Comparison of ENCODE assay signal across 1 cellular context in the genomic region with DNA sequence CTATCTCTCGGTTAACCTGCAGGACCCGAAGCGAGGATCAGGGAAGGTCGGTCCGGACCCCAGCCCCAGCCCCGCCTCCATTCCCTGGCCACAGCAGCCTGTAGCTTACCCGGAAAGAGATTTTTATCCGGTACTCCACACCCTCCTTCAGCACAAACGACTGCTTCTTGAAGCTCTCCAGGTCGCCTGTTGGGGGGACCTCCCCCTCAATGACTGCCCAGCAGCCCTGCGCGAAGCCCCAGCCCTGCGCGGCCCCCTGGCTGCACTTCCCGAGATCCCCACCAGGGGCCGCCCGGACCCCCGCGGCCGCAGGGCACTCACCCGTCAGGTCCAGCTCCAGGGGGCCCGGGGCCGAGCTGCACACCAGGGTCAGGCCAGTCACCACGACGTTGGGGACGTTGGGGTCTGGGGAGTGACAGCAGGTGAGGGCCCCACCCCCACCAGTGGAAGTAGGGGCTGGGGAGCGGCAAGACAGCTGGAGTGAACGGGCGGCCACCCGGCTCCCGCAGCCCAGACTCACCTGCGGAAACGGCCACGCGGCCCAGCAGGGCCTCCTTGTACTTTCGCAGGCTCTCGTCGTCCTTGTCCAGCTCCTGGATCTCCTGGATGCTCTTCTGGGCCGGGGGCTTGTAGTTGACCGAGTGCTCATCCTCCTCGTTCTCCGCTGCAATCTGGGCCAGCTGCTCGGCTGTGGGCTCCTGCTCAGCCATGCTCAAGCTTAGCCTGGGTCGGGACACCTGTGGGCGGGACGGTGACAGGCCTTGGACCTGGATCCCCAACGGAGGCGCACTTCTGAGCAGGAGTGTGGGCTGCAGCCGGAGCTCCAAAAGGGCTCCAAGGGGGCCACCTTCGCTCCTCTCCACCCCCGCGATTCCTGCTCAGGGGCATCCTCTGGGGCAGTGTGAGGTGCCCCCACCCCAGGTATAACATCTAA.
TF ChIP-seq lines count a peak whose summit lies in the region.

No MANE protein-coding gene starts in this region.

TF ChIP-seq in HepG2, 621 proteins besides CTCF, POLR2A, EP300 and RAD21 (continued from another document and continues in another):
- TF ChIP-seq, protein P1, sequence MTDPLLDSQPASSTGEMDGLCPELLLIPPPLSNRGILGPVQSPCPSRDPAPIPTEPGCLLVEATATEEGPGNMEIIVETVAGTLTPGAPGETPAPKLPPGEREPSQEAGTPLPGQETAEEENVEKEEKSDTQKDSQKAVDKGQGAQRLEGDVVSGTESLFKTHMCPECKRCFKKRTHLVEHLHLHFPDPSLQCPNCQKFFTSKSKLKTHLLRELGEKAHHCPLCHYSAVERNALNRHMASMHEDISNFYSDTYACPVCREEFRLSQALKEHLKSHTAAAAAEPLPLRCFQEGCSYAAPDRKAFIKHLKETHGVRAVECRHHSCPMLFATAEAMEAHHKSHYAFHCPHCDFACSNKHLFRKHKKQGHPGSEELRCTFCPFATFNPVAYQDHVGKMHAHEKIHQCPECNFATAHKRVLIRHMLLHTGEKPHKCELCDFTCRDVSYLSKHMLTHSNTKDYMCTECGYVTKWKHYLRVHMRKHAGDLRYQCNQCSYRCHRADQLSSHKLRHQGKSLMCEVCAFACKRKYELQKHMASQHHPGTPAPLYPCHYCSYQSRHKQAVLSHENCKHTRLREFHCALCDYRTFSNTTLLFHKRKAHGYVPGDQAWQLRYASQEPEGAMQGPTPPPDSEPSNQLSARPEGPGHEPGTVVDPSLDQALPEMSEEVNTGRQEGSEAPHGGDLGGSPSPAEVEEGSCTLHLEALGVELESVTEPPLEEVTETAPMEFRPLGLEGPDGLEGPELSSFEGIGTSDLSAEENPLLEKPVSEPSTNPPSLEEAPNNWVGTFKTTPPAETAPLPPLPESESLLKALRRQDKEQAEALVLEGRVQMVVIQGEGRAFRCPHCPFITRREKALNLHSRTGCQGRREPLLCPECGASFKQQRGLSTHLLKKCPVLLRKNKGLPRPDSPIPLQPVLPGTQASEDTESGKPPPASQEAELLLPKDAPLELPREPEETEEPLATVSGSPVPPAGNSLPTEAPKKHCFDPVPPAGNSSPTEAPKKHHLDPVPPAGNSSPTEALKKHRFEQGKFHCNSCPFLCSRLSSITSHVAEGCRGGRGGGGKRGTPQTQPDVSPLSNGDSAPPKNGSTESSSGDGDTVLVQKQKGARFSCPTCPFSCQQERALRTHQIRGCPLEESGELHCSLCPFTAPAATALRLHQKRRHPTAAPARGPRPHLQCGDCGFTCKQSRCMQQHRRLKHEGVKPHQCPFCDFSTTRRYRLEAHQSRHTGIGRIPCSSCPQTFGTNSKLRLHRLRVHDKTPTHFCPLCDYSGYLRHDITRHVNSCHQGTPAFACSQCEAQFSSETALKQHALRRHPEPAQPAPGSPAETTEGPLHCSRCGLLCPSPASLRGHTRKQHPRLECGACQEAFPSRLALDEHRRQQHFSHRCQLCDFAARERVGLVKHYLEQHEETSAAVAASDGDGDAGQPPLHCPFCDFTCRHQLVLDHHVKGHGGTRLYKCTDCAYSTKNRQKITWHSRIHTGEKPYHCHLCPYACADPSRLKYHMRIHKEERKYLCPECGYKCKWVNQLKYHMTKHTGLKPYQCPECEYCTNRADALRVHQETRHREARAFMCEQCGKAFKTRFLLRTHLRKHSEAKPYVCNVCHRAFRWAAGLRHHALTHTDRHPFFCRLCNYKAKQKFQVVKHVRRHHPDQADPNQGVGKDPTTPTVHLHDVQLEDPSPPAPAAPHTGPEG (CRISPR knock-in tag; IDR thresholded peaks at IDR 0.05): peak; percentile 50; the same call in 1 of the 2 replicates
- TF ChIP-seq ZEB1 (IDR thresholded peaks at IDR 0.05; ENCODE audit: insufficient replicate concordance, low read depth): peak; percentile 9
- TF ChIP-seq ZNF550 (CRISPR knock-in tag; IDR thresholded peaks at IDR 0.05; ENCODE audit: borderline replicate concordance): no peak
- TF ChIP-seq, protein P2, sequence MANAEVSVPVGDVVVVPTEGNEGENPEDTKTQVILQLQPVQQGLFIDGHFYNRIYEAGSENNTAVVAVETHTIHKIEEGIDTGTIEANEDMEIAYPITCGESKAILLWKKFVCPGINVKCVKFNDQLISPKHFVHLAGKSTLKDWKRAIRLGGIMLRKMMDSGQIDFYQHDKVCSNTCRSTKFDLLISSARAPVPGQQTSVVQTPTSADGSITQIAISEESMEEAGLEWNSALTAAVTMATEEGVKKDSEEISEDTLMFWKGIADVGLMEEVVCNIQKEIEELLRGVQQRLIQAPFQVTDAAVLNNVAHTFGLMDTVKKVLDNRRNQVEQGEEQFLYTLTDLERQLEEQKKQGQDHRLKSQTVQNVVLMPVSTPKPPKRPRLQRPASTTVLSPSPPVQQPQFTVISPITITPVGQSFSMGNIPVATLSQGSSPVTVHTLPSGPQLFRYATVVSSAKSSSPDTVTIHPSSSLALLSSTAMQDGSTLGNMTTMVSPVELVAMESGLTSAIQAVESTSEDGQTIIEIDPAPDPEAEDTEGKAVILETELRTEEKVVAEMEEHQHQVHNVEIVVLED (CRISPR knock-in tag; IDR thresholded peaks at IDR 0.05; ENCODE audit: borderline replicate concordance): no peak
- TF ChIP-seq HNF4G (IDR thresholded peaks at IDR 0.05; ENCODE audit: borderline replicate concordance, low read depth, low read length): no peak
- TF ChIP-seq HNF4G (CRISPR knock-in tag; IDR thresholded peaks at IDR 0.05; ENCODE audit: borderline replicate concordance, low read depth): no peak
- TF ChIP-seq PAX8 (CRISPR knock-in tag; IDR thresholded peaks at IDR 0.05; ENCODE audit: borderline replicate concordance): no peak
- TF ChIP-seq, protein P3, sequence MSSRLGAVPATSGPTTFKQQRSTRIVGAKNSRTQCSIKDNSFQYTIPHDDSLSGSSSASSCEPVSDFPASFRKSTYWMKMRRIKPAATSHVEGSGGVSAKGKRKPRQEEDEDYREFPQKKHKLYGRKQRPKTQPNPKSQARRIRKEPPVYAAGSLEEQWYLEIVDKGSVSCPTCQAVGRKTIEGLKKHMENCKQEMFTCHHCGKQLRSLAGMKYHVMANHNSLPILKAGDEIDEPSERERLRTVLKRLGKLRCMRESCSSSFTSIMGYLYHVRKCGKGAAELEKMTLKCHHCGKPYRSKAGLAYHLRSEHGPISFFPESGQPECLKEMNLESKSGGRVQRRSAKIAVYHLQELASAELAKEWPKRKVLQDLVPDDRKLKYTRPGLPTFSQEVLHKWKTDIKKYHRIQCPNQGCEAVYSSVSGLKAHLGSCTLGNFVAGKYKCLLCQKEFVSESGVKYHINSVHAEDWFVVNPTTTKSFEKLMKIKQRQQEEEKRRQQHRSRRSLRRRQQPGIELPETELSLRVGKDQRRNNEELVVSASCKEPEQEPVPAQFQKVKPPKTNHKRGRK (CRISPR knock-in tag; IDR thresholded peaks at IDR 0.05): no peak
- no peak for TF ChIP-seq ZNF260 (CRISPR knock-in tag; IDR thresholded peaks at IDR 0.05; ENCODE audit: borderline replicate concordance, low read depth)
- no peak for TF ChIP-seq GPN1 (CRISPR knock-in tag; IDR thresholded peaks at IDR 0.05; ENCODE audit: borderline replicate concordance)
- peak; percentile 71 for TF ChIP-seq ZC3H13 (CRISPR knock-in tag; IDR thresholded peaks at IDR 0.05)
- no peak for TF ChIP-seq HHEX (CRISPR knock-in tag; IDR thresholded peaks at IDR 0.05)
- TF ChIP-seq SOX5 (CRISPR knock-in tag; IDR thresholded peaks at IDR 0.05; ENCODE audit: borderline replicate concordance): no peak
- no peak; the same call in 1 of the 2 replicates for TF ChIP-seq ZNF225 (CRISPR knock-in tag; IDR thresholded peaks at IDR 0.05)
- TF ChIP-seq CBX2 (IDR thresholded peaks at IDR 0.05; ENCODE audit: low read depth, low read length): no peak
- TF ChIP-seq CBX2 (CRISPR knock-in tag; IDR thresholded peaks at IDR 0.05; ENCODE audit: low read depth): no peak
- TF ChIP-seq, protein P4, sequence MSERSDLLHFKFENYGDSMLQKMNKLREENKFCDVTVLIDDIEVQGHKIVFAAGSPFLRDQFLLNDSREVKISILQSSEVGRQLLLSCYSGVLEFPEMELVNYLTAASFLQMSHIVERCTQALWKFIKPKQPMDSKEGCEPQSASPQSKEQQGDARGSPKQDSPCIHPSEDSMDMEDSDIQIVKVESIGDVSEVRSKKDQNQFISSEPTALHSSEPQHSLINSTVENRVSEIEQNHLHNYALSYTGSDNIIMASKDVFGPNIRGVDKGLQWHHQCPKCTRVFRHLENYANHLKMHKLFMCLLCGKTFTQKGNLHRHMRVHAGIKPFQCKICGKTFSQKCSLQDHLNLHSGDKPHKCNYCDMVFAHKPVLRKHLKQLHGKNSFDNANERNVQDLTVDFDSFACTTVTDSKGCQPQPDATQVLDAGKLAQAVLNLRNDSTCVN (CRISPR knock-in tag; IDR thresholded peaks at IDR 0.05; ENCODE audit: borderline replicate concordance): no peak
- TF ChIP-seq, protein P5, sequence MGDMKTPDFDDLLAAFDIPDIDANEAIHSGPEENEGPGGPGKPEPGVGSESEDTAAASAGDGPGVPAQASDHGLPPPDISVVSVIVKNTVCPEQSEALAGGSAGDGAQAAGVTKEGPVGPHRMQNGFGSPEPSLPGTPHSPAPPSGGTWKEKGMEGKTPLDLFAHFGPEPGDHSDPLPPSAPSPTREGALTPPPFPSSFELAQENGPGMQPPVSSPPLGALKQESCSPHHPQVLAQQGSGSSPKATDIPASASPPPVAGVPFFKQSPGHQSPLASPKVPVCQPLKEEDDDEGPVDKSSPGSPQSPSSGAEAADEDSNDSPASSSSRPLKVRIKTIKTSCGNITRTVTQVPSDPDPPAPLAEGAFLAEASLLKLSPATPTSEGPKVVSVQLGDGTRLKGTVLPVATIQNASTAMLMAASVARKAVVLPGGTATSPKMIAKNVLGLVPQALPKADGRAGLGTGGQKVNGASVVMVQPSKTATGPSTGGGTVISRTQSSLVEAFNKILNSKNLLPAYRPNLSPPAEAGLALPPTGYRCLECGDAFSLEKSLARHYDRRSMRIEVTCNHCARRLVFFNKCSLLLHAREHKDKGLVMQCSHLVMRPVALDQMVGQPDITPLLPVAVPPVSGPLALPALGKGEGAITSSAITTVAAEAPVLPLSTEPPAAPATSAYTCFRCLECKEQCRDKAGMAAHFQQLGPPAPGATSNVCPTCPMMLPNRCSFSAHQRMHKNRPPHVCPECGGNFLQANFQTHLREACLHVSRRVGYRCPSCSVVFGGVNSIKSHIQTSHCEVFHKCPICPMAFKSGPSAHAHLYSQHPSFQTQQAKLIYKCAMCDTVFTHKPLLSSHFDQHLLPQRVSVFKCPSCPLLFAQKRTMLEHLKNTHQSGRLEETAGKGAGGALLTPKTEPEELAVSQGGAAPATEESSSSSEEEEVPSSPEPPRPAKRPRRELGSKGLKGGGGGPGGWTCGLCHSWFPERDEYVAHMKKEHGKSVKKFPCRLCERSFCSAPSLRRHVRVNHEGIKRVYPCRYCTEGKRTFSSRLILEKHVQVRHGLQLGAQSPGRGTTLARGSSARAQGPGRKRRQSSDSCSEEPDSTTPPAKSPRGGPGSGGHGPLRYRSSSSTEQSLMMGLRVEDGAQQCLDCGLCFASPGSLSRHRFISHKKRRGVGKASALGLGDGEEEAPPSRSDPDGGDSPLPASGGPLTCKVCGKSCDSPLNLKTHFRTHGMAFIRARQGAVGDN (CRISPR knock-in tag; IDR thresholded peaks at IDR 0.05): peak; percentile 78
- TF ChIP-seq ZSCAN21 (CRISPR knock-in tag; IDR thresholded peaks at IDR 0.05; ENCODE audit: borderline replicate concordance): 0 out of 2 replicates have a peak, but pooled peaks have one; percentile 6
- TF ChIP-seq ARID2 (CRISPR knock-in tag; IDR thresholded peaks at IDR 0.05; ENCODE audit: borderline replicate concordance): peak; percentile 88; the same call in 1 of the 2 replicates
- TF ChIP-seq ESRRA (CRISPR knock-in tag; IDR thresholded peaks at IDR 0.05; ENCODE audit: low read depth): no peak
- peak; percentile 99 for TF ChIP-seq ZBTB7B (CRISPR knock-in tag; IDR thresholded peaks at IDR 0.05)
- TF ChIP-seq CEBPG (CRISPR knock-in tag; IDR thresholded peaks at IDR 0.05): no peak
- peak; percentile 15 for TF ChIP-seq SPEN (CRISPR knock-in tag; IDR thresholded peaks at IDR 0.05; ENCODE audit: low read depth)
- TF ChIP-seq, protein P6, sequence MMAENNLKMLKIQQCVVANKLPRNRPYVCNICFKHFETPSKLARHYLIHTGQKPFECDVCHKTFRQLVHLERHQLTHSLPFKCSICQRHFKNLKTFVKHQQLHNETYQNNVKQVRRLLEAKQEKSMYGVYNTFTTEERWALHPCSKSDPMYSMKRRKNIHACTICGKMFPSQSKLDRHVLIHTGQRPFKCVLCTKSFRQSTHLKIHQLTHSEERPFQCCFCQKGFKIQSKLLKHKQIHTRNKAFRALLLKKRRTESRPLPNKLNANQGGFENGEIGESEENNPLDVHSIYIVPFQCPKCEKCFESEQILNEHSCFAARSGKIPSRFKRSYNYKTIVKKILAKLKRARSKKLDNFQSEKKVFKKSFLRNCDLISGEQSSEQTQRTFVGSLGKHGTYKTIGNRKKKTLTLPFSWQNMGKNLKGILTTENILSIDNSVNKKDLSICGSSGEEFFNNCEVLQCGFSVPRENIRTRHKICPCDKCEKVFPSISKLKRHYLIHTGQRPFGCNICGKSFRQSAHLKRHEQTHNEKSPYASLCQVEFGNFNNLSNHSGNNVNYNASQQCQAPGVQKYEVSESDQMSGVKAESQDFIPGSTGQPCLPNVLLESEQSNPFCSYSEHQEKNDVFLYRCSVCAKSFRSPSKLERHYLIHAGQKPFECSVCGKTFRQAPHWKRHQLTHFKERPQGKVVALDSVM (CRISPR knock-in tag; IDR thresholded peaks at IDR 0.05): no peak
- TF ChIP-seq NCOA5 (CRISPR knock-in tag; IDR thresholded peaks at IDR 0.05): peak; percentile 9; the same call in 1 of the 2 replicates
- 0 out of 2 replicates have a peak, but pooled peaks have one; percentile 91 for TF ChIP-seq DNMT1 (CRISPR knock-in tag; IDR thresholded peaks at IDR 0.05)
- TF ChIP-seq, protein P7, sequence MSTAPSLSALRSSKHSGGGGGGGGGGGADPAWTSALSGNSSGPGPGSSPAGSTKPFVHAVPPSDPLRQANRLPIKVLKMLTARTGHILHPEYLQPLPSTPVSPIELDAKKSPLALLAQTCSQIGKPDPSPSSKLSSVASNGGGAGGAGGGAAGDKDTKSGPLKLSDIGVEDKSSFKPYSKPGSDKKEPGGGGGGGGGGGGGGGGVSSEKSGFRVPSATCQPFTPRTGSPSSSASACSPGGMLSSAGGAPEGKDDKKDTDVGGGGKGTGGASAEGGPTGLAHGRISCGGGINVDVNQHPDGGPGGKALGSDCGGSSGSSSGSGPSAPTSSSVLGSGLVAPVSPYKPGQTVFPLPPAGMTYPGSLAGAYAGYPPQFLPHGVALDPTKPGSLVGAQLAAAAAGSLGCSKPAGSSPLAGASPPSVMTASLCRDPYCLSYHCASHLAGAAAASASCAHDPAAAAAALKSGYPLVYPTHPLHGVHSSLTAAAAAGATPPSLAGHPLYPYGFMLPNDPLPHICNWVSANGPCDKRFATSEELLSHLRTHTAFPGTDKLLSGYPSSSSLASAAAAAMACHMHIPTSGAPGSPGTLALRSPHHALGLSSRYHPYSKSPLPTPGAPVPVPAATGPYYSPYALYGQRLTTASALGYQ (CRISPR knock-in tag; IDR thresholded peaks at IDR 0.05): peak; percentile 61; the same call in 1 of the 2 replicates
- TF ChIP-seq, protein P8, sequence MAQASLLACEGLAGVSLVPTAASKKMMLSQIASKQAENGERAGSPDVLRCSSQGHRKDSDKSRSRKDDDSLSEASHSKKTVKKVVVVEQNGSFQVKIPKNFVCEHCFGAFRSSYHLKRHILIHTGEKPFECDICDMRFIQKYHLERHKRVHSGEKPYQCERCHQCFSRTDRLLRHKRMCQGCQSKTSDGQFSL (CRISPR knock-in tag; IDR thresholded peaks at IDR 0.05): no peak; the same call in 1 of the 2 replicates
